8 cellular contexts compared by ENCODE assay signal in the genomic region with DNA sequence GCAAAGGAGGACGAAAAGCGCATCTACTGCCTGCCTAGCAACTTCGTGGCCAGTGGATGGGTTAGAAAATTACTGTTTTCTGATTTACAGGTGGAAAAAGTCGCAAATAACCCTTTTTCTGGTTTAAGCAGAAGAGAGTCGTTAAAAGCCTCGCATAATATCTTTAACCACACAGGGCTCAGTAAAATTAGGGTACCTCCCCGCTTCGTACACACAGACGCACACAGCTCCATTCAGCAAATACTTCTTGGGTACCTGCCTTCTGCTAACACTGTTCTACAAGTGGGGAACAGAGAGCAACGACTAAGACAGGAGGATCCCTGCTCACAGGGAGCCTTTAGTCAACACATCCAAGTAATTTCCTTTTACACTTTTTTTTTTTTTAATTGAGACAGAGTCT. TPM values are rescaled to one million over a fixed set of nuclear protein-coding genes. Genes with fewer than 3 reads are reported as not detected.
DNase-seq lines count a peak whose midpoint lies in the region; ATAC-seq and TF ChIP-seq lines count a peak whose summit lies in the region.

No MANE protein-coding gene starts in this region.

- TF ChIP-seq RAD21 in neural cell (conservative IDR thresholded peaks at IDR 0.05): no peak

- peaks cover 13% of the 10 kb centered on the region for H3K4me1 Mint-ChIP-seq in dendritic cell treated with granulocyte-macrophage colony-stimulating factor and Interleukin-4, amounts not matched to agents 40 ng/mL and 50 ng/mL, for 4 days (ENCODE audit: low read depth)

- peaks cover 7% of the 10 kb centered on the region for H3K27me3 Mint-ChIP-seq in dendritic cell treated with granulocyte-macrophage colony-stimulating factor and Interleukin-4, amounts not matched to agents 40 ng/mL and 50 ng/mL, for 4 days

- peak; percentile 43 for DNase-seq in NOMO-1 treated with DMSO at 0.1 percent for 48 hours (lab: John Stamatoyannopoulos, UW; ENCODE audit: unreplicated experiment)
- DNase-seq in NCI-H128 (lab: John Stamatoyannopoulos, UW; ENCODE audit: unreplicated experiment): no peak
- no peak for DNase-seq in DMS114 treated with DMSO at 0.1 percent for 48 hours (lab: John Stamatoyannopoulos, UW; ENCODE audit: unreplicated experiment)
- DNase-seq in MV-4-11 (lab: John Stamatoyannopoulos, UW): no peak

- no peaks in the 10 kb centered on the region for H3K79me2 ChIP-seq in neural cell (replicated peaks; ENCODE audit: insufficient read depth, low read length)

- H2AFZ ChIP-seq in neural cell (ENCODE audit: low read depth, low read length): peak overlapping the region; percentile 95

- ATAC-seq in GM19395 (IDR thresholded peaks at IDR 0.05; ENCODE audit: unreplicated experiment): peak; percentile 19

- peak overlapping the region; percentile 63 for H3K4me2 ChIP-seq in neural cell (ENCODE audit: low read length)

- H3K27ac ChIP-seq in C4-2B (peak overlapping the region; percentile 78), neural cell (ENCODE audit: low read length) (peak overlapping the region; percentile 52)

- peak overlapping the region; percentile 84 for H3K4me3 Mint-ChIP-seq in dendritic cell treated with granulocyte-macrophage colony-stimulating factor and Interleukin-4, amounts not matched to agents 40 ng/mL and 50 ng/mL, for 4 days

- H3K9me2 ChIP-seq in neural cell (ENCODE audit: insufficient read depth, low read length): no peaks in the 10 kb centered on the region

- no peak; the same call in 1 of the 2 replicates for TF ChIP-seq CTCF in C4-2B (conservative IDR thresholded peaks at IDR 0.05)
- no peak for TF ChIP-seq CTCF in neural cell (IDR thresholded peaks at IDR 0.05; ENCODE audit: poor library complexity, severe bottlenecking)

- no peaks in the 10 kb centered on the region for H4K20me1 ChIP-seq in neural cell (ENCODE audit: insufficient read depth)

- H3K27me3 ChIP-seq in neural cell (ENCODE audit: insufficient read depth, low read depth, low read length): no peaks in the 10 kb centered on the region

- H3K4me3 ChIP-seq in neural cell (ENCODE audit: low read length): peak overlapping the region; percentile 98

- H3K9ac ChIP-seq in neural cell (ENCODE audit: low read length): peak overlapping the region; percentile 83

- peak overlapping the region; percentile 85 for H3K27ac Mint-ChIP-seq in dendritic cell treated with granulocyte-macrophage colony-stimulating factor and Interleukin-4, amounts not matched to agents 40 ng/mL and 50 ng/mL, for 4 days

- H3K9me3 Mint-ChIP-seq in dendritic cell treated with granulocyte-macrophage colony-stimulating factor and Interleukin-4, amounts not matched to agents 40 ng/mL and 50 ng/mL, for 4 days: no peaks in the 10 kb centered on the region

- peaks cover 31% of the 10 kb centered on the region for H3K36me3 Mint-ChIP-seq in dendritic cell treated with granulocyte-macrophage colony-stimulating factor and Interleukin-4, amounts not matched to agents 40 ng/mL and 50 ng/mL, for 4 days (ENCODE audit: low read depth)

- H3K36me3 ChIP-seq in neural cell (ENCODE audit: insufficient read depth, low read length): no peaks in the 10 kb centered on the region

- no peaks in the 10 kb centered on the region for H3F3A ChIP-seq in neural cell (ENCODE audit: insufficient read depth, low read length, poor library complexity, severe bottlenecking)

- TF ChIP-seq EP300 in neural cell (conservative IDR thresholded peaks at IDR 0.05; ENCODE audit: poor library complexity, severe bottlenecking): no peak

- H3K9me3 ChIP-seq in neural cell (ENCODE audit: low read length): no peaks in the 10 kb centered on the region

- intact Hi-C loops in dendritic cell treated with granulocyte-macrophage colony-stimulating factor and Interleukin-4, amounts not matched to agents 40 ng/mL and 50 ng/mL, for 4 days (cut with micrococcal nuclease): loop anchor here (5.0 kb wide), 2 partner anchors 46 to 931 kb away; partner anchors contain the start of genes FOXD3 and USP1

TF ChIP-seq in neural cell, 6 proteins besides CTCF, POLR2A, EP300 and RAD21:
- no peak for TF ChIP-seq TAF1 (IDR thresholded peaks at IDR 0.05; ENCODE audit: low read depth)
TF ChIP-seq in neural cell: peak in this region for 0.

RNA-seq across cellular contexts. Expression of gene ALG6, which starts 0.7 kb away (rescaled TPM):
- polyA plus RNA-seq in neural cell: 31.3 and 46.8 TPM in 2 replicates
- polyA minus RNA-seq in neural cell: 36.8 and 37.5 TPM in 2 replicates

RNA-seq across cellular contexts. Expression of gene FOXD3, which starts 45.8 kb away (rescaled TPM):
- polyA plus RNA-seq in neural cell: 0.14 TPM in 1 of 2 replicates, not detected in the other
- not detected in 2 replicates for polyA minus RNA-seq in neural cell
